Comparison of ENCODE assay signal across 15 cellular contexts in the genomic region with DNA sequence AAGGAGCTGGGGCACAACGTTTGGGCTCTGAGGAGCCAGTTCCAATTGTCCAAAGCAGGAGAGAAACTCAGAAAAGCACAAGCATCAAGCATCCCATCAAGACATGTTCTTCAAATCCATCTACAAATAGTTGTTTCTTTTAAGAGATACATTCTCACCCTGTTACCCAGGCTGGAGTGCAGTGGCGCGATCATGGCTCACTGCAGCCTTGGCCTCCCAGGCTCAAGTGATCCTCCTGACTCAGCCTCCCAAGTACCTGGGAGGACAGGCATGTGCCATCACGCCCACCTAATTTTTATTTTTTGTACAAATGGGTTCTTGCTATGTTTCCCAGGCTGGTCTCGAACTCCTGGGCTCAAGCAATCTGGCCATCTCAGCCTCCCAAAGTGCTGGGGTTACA. TPM values are rescaled to one million over a fixed set of nuclear protein-coding genes. Genes with fewer than 3 reads are reported as not detected.
DNase-seq lines count a peak whose midpoint lies in the region; ATAC-seq and TF ChIP-seq lines count a peak whose summit lies in the region.
"Had no signal": no experiment of that assay in that cellular context is flagged by ENCODE, and none has a peak within 500 bp of the region (broad histone marks: within the 10 kb centered on the region; RNA-seq: fewer than 3 reads in every experiment).

No MANE protein-coding gene starts in this region.

- H3K27ac Mint-ChIP-seq in activated T-cell treated with anti-CD3 and anti-CD28 coated beads, Interleukin-2, amount 50 U/mL, for 24 hours, result peak overlapping the region; percentile 66
- H3K27ac Mint-ChIP-seq in activated T-cell treated with anti-CD3 and anti-CD28 coated beads, Interleukin-2, amount 50 U/mL, for 72 hours, result no peak overlapping the region
- peak overlapping the region; percentile 43 for H3K27ac Mint-ChIP-seq in T-helper 17 cell

- no peak for ATAC-seq in activated T-cell treated with anti-CD3 and anti-CD28 coated beads, Interleukin-2, amount 50 U/mL, for 72 hours (replicated peaks in 1 of 2)
- ATAC-seq in T-helper 17 cell, result no peak
- no peak for ATAC-seq in HG02623 (IDR thresholded peaks at IDR 0.05; ENCODE audit: unreplicated experiment)

- no peaks in the 10 kb centered on the region for H3K27me3 Mint-ChIP-seq in activated T-cell treated with anti-CD3 and anti-CD28 coated beads, Interleukin-2, amount 50 U/mL, for 24 hours
- H3K27me3 Mint-ChIP-seq in activated T-cell treated with anti-CD3 and anti-CD28 coated beads, Interleukin-2, amount 50 U/mL, for 72 hours (ENCODE audit: low read depth), result no peaks in the 10 kb centered on the region
- H3K27me3 Mint-ChIP-seq in T-helper 17 cell, result no peaks in the 10 kb centered on the region
- H3K27me3 Mint-ChIP-seq: CD4-positive, alpha-beta memory T cell had no signal

- no peaks in the 10 kb centered on the region for H3K36me3 ChIP-seq in testis (ENCODE audit: low read depth, missing control alignments)

- no peaks in the 10 kb centered on the region for H3K27me3 ChIP-seq in testis
- H3K27me3 ChIP-seq: BLaER1 treated with 17β-estradiol and CSF1 and Interleukin-3, amounts not matched to agents 10 nM and 100 nM had no signal

- no peak overlapping the region for H3K4me3 Mint-ChIP-seq in activated T-cell treated with anti-CD3 and anti-CD28 coated beads, Interleukin-2, amount 50 U/mL, for 24 hours
- no peak overlapping the region for H3K4me3 Mint-ChIP-seq in activated T-cell treated with anti-CD3 and anti-CD28 coated beads, Interleukin-2, amount 50 U/mL, for 72 hours
- no peak overlapping the region for H3K4me3 Mint-ChIP-seq in T-helper 17 cell
- H3K4me3 Mint-ChIP-seq: H9 had no signal

- no peaks in the 10 kb centered on the region for H3K9me3 Mint-ChIP-seq in activated T-cell treated with anti-CD3 and anti-CD28 coated beads, Interleukin-2, amount 50 U/mL, for 24 hours
- H3K9me3 Mint-ChIP-seq in activated T-cell treated with anti-CD3 and anti-CD28 coated beads, Interleukin-2, amount 50 U/mL, for 72 hours, result no peaks in the 10 kb centered on the region
- H3K9me3 Mint-ChIP-seq: CD4-positive, alpha-beta memory T cell; H9 had no signal

- DNase-seq in activated T-cell treated with anti-CD3 and anti-CD28 coated beads, Interleukin-2, amount 50 U/mL, for 24 hours, result no peak
- no peak for DNase-seq in activated T-cell treated with anti-CD3 and anti-CD28 coated beads, Interleukin-2, amount 50 U/mL, for 72 hours
- DNase-seq in T-helper 17 cell, result no peak
- peak; percentile 31 for DNase-seq in posterior vena cava (ENCODE audit: low spot score)
- peak; percentile 2 for DNase-seq in testis
- no peak for DNase-seq in cortex of kidney (lab: John Stamatoyannopoulos, UW)
- no peak for DNase-seq in DMS53 treated with DMSO at 0.1 percent for 48 hours (lab: John Stamatoyannopoulos, UW; ENCODE audit: unreplicated experiment)
- DNase-seq: ACHN; CD4-positive, alpha-beta memory T cell; DND-41; GDM1; GOT3; H9 had no signal

- no peaks in the 10 kb centered on the region for H3K9me3 ChIP-seq in T-helper 17 cell (ENCODE audit: control insufficient read depth, low read length, poor library complexity, severe bottlenecking)
- no peaks in the 10 kb centered on the region for H3K9me3 ChIP-seq in testis

- H3K4me3 ChIP-seq in testis, result no peak overlapping the region
- H3K4me3 ChIP-seq: BLaER1 treated with 17β-estradiol and CSF1 and Interleukin-3, amounts not matched to agents 10 nM and 100 nM had no signal

- TF ChIP-seq POLR2A in testis (IDR thresholded peaks at IDR 0.05), result no peak

- H3K4me1 ChIP-seq in testis, result peaks cover 4% of the 10 kb centered on the region
- H3K4me1 ChIP-seq: BLaER1 treated with 17β-estradiol and CSF1 and Interleukin-3, amounts not matched to agents 10 nM and 100 nM had no signal

- H3K4me1 Mint-ChIP-seq in activated T-cell treated with anti-CD3 and anti-CD28 coated beads, Interleukin-2, amount 50 U/mL, for 24 hours (ENCODE audit: low read depth), result peaks cover 7% of the 10 kb centered on the region
- H3K4me1 Mint-ChIP-seq in activated T-cell treated with anti-CD3 and anti-CD28 coated beads, Interleukin-2, amount 50 U/mL, for 72 hours (ENCODE audit: low read depth), result peaks cover 5% of the 10 kb centered on the region
- H3K4me1 Mint-ChIP-seq in T-helper 17 cell, result peaks cover 4% of the 10 kb centered on the region

- peaks cover 79% of the 10 kb centered on the region for H3K36me3 Mint-ChIP-seq in activated T-cell treated with anti-CD3 and anti-CD28 coated beads, Interleukin-2, amount 50 U/mL, for 24 hours (ENCODE audit: low read depth)
- H3K36me3 Mint-ChIP-seq in activated T-cell treated with anti-CD3 and anti-CD28 coated beads, Interleukin-2, amount 50 U/mL, for 72 hours (ENCODE audit: insufficient read depth in 2 of 2), result peaks cover 2 to 4% of the 10 kb centered on the region in 2 donors
- peaks cover 2% of the 10 kb centered on the region for H3K36me3 Mint-ChIP-seq in T-helper 17 cell (ENCODE audit: low read depth)

- intact Hi-C loops in posterior vena cava (cut with DNase I) (loop anchor here in 1 of 2 donors (5.0 kb wide), 1 partner anchor 1378 kb away; no protein-coding TSS in a partner anchor), testis (cut with DNase I; ENCODE audit: low total_unique reads) (no loop called here)

- no peak for TF ChIP-seq CTCF in testis (IDR thresholded peaks at IDR 0.05)

- 86 to 89% methylated on average over 5 of the region's 5 CpGs for WGBS in testis, 2 donors

- H3K27ac ChIP-seq in testis, result no peak overlapping the region
- H3K27ac ChIP-seq: BLaER1 treated with 17β-estradiol and CSF1 and Interleukin-3, amounts not matched to agents 10 nM and 100 nM had no signal

RNA-seq across cellular contexts. Expression of a gene that starts 18.1 kb away (rescaled TPM):
- total RNA-seq in activated T-cell treated with anti-CD3 and anti-CD28 coated beads, Interleukin-2, amount 50 U/mL, for 72 hours, result 10 to 100 TPM; 40.8 to 57.4 TPM
- total RNA-seq in T-helper 17 cell, result 10 to 100 TPM; 40.7 to 47.2 TPM
- 10 to 100 TPM; 16.2 to 17.3 TPM for total RNA-seq in posterior vena cava
- total RNA-seq in testis, result 10 to 100 TPM; 72.5 to 77.9 TPM
- 61.0 TPM for polyA plus RNA-seq in testis (ENCODE audit: insufficient read depth, low read depth, low replicate concordance)

Comparison
In these comparisons a context has a peak if more than half of its experiments do, and no peak if none do; other contexts are left out.
1. DNase-seq: peak in posterior vena cava (single experiment) and testis (single experiment); none in activated T-cell treated with anti-CD3 and anti-CD28 coated beads, Interleukin-2, amount 50 U/mL, for 24 hours (single experiment), activated T-cell treated with anti-CD3 and anti-CD28 coated beads, Interleukin-2, amount 50 U/mL, for 72 hours (0 of 2), T-helper 17 cell (0 of 3), cortex of kidney (single experiment) and DMS53 treated with DMSO at 0.1 percent for 48 hours (single experiment).